8 cellular contexts compared by ENCODE assay signal in the genomic region with DNA sequence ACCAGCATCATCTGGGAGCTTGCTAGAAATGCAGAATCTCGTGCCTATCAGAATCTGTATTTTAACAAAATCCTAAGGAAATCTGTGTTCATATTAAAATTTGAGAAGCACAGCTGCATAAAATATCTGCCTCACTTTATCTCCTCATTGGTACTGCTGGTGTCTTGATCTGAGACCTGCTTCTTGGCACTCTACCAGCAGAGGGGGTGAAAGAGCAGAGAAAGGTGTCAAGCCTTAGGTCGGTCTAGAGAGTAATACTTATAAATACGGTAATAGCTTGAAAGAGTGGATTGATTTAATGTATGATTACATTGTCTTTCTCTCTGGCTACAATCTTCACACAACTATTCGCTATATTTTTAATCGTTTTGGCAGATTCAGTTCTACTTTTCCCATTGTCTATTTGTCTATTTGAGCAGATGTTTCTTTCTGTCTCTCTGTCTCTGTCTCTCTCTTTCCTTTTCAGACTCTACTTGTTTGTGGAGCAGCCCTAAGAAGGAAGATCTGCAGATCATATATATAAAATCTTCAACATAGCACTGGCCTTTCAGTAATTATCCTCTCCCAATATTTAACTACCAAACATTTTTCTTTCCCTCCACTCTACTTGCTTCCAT. TPM values are rescaled to one million over a fixed set of nuclear protein-coding genes. Genes with fewer than 3 reads are reported as not detected.
DNase-seq lines count a peak whose midpoint lies in the region; TF ChIP-seq lines count a peak whose summit lies in the region.

No MANE protein-coding gene starts in this region.

- H3K23me2 ChIP-seq in H9 (ENCODE audit: insufficient read length, low read depth, low read length, poor library complexity, severe bottlenecking), result no peaks in the 10 kb centered on the region

- no peak overlapping the region for H2BK12ac ChIP-seq in H9 (ENCODE audit: insufficient read length, low read depth, low read length)

- no peak overlapping the region for H3K23ac ChIP-seq in H9 (ENCODE audit: insufficient read length, low read depth, low read length)

- H3K36me3 Mint-ChIP-seq in H9 (ENCODE audit: insufficient read depth in 1 of 3, low read depth in 3 of 3), result no peaks in the 10 kb centered on the region

- H4K8ac ChIP-seq in H9 (replicated peaks; ENCODE audit: insufficient read length, low read depth, low read length), result no peak overlapping the region

- H3K27me3 ChIP-seq in H9 (ENCODE audit: insufficient read depth, low read length), result no peaks in the 10 kb centered on the region

- H2BK15ac ChIP-seq in H9 (ENCODE audit: low read depth, low read length), result no peak overlapping the region

- H4K20me1 ChIP-seq in H9 (ENCODE audit: control insufficient read depth, insufficient read depth, insufficient read length), result no peaks in the 10 kb centered on the region

- peak; percentile 83 for TF ChIP-seq CTCF in GM12873 (IDR thresholded peaks at IDR 0.05; ENCODE audit: insufficient read depth, low read depth, low read length, missing control alignments)
- peak; percentile 82 for TF ChIP-seq CTCF in H9 (conservative IDR thresholded peaks at IDR 0.05)
- peak; percentile 50 for TF ChIP-seq CTCF in LNCaP clone FGC (IDR thresholded peaks at IDR 0.05; ENCODE audit: control insufficient read depth, extremely low read depth, insufficient read depth)

- H2BK120ac ChIP-seq in H9 (ENCODE audit: low read depth, low read length, poor library complexity, severe bottlenecking), result no peak overlapping the region

- no peak overlapping the region for H3K27ac ChIP-seq in H9 (ENCODE audit: insufficient read length, low read depth, low read length)

- H2AK5ac ChIP-seq in H9 (ENCODE audit: insufficient read length, low read length), result no peak overlapping the region

- H3K9ac ChIP-seq in H9 (ENCODE audit: extremely low read depth, insufficient read length, low read length), result no peak overlapping the region

- H2AFZ ChIP-seq in H9 (ENCODE audit: low read length), result no peak overlapping the region

- H4K5ac ChIP-seq in H9 (ENCODE audit: insufficient read length, low read depth, low read length), result no peak overlapping the region

- no CpG with 5 or more reads among the region's 5 CpGs for WGBS in H9 (ENCODE audit: extremely low coverage, insufficient read length, low lambda C conversion rate)

- no peak overlapping the region for H3K4ac ChIP-seq in H9 (ENCODE audit: low read depth, low read length)

- no peak overlapping the region for H3K18ac ChIP-seq in H9 (ENCODE audit: insufficient read length, low read depth, low read length)

- no peaks in the 10 kb centered on the region for H3K9me3 Mint-ChIP-seq in H9

- H3K27me3 Mint-ChIP-seq in H9 (ENCODE audit: low read depth), result peaks cover 8% of the 10 kb centered on the region; the same call in 1 of the 2 replicates

- no peak overlapping the region for H3K4me2 ChIP-seq in H9 (ENCODE audit: insufficient read depth, insufficient read length, low read length)

- no peaks in the 10 kb centered on the region for H3K79me1 ChIP-seq in H9 (ENCODE audit: insufficient read depth, low read depth, low read length, poor library complexity, severe bottlenecking)

- peaks cover 5 to 10% of the 10 kb centered on the region in 2 experiments; a peak in 2 of 4 replicates for H3K4me1 Mint-ChIP-seq in H9

- H4K91ac ChIP-seq in H9 (ENCODE audit: insufficient read length, low read depth, low read length), result no peak overlapping the region

- no peak overlapping the region for H3T11ph ChIP-seq in H9 (ENCODE audit: low read length)

- no peak overlapping the region for H3K4me3 ChIP-seq in LNCaP clone FGC (ENCODE audit: low read depth, low read length)

- H3K27ac Mint-ChIP-seq in H9, result no peak overlapping the region

- H3K9me3 ChIP-seq in H9 (ENCODE audit: control insufficient read depth, low read depth, low read length), result no peaks in the 10 kb centered on the region

- H3K14ac ChIP-seq in H9 (ENCODE audit: insufficient read depth, low read length), result no peak overlapping the region

- no peak overlapping the region for H3K4me3 Mint-ChIP-seq in H9

- no peak overlapping the region for H3K56ac ChIP-seq in H9 (ENCODE audit: insufficient read length, low read depth, low read length)

- DNase-seq in H9 (peak; percentile 63), LNCaP clone FGC (ENCODE audit: low read depth) (no peak), SIG-M5 treated with dmso at 0.1 percent for 504 hours (lab: John Stamatoyannopoulos, UW; ENCODE audit: unreplicated experiment) (peak; percentile 70), iPS DF 19.7 (ENCODE audit: low read depth, low spot score) (peak; percentile 15), Ammon's horn (ENCODE audit: low spot score) (no peak)
- peak; percentile 22 for DNase-seq in activated effector memory CD4-positive, alpha-beta T cell treated with Interleukin-2 at 50 U/mL for 16 hours
- DNase-seq in stimulated activated CD4-positive, alpha-beta T cell treated with anti-CD3 and anti-CD28 coated beads, Interleukin-1b, Interleukin-23, amount 100 ng/mL, for 4 hours (ENCODE audit: low read depth in 2 of 2), result peak; percentile 21 to 44

- no peak overlapping the region for H2BK5ac ChIP-seq in H9 (ENCODE audit: insufficient read length, low read length)

- H3K79me2 ChIP-seq in H9 (ENCODE audit: insufficient read depth, low read length), result no peaks in the 10 kb centered on the region

- H3K4me1 ChIP-seq in H9 (ENCODE audit: insufficient read depth, low read length), result peaks cover 3% of the 10 kb centered on the region; the same call in 1 of the 2 replicates

- H2BK20ac ChIP-seq in H9 (ENCODE audit: low read depth, low read length, poor library complexity, severe bottlenecking), result no peak overlapping the region

RNA-seq across cellular contexts. Expression of gene GCG, which starts 1.7 kb away (rescaled TPM):
- total RNA-seq in H9 (2021), result not detected in 2 replicates

Comparison
In these comparisons a context has a peak if more than half of its experiments do, and no peak if none do; other contexts are left out.
1. DNase-seq: peak in H9 (single experiment), SIG-M5 treated with dmso at 0.1 percent for 504 hours (single experiment), activated effector memory CD4-positive, alpha-beta T cell treated with Interleukin-2 at 50 U/mL for 16 hours (single experiment), iPS DF 19.7 (single experiment) and stimulated activated CD4-positive, alpha-beta T cell treated with anti-CD3 and anti-CD28 coated beads, Interleukin-1b, Interleukin-23, amount 100 ng/mL, for 4 hours (2 of 2); none in LNCaP clone FGC (single experiment) and Ammon's horn (single experiment).
2. Peak in every context shown above with its lines, with median percentiles within 50 percentile points of each other: CTCF ChIP-seq.